Comparison of ENCODE assay signal across 9 cellular contexts in the genomic region with DNA sequence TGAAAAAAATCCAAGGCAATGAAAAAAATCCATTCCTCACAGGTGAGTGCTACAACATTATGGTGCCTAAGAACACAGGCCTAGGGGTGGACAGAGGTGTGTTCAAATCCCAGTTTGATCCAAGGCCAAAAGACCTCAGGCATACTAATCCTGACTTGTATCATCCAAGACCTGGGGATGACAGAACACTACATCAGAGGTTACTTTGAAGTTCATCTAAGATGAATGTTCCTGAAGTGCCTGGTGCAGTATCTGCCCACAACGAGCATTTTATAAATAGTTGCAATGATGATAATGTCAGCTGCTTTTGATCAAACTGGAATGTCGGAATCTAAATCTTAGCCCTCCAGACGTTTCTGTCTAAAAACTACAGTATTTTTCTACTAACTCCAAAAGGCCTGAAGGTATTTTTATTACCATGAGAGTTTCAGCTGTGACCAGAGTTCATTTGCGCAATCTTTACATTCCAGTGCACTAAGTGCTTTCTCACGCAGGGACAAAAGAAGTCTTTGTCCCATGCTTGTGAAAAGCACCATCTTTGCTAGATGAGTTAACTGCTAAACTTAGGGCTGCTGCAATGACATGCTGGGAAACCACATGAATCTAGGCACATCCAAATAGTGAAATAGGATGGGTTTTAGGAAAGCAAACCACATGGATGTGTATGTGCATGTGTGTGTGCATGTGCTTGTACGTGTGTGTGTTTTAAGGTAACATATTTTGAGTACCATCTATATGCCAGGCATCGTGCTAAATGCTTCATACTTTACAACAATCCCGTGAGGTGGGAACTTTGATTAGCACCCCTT. TPM values are rescaled to one million over a fixed set of nuclear protein-coding genes. Genes with fewer than 3 reads are reported as not detected.
DNase-seq lines count a peak whose midpoint lies in the region; ATAC-seq and TF ChIP-seq lines count a peak whose summit lies in the region.
"Had no signal": no experiment of that assay in that cellular context is flagged by ENCODE, and none has a peak within 500 bp of the region (broad histone marks: within the 10 kb centered on the region; RNA-seq: fewer than 3 reads in every experiment).

No MANE protein-coding gene starts in this region.

- H3K9me3 ChIP-seq in WERI-Rb-1 (ENCODE audit: severe bottlenecking) = no peaks in the 10 kb centered on the region

- no peak overlapping the region for H3K4me3 ChIP-seq in fibroblast of the aortic adventitia (ENCODE audit: low read depth, low read length)
- no peak overlapping the region for H3K4me3 ChIP-seq in rectal smooth muscle tissue (ENCODE audit: low read length)
- no peak overlapping the region for H3K4me3 ChIP-seq in WERI-Rb-1 (ENCODE audit: low read depth, low read length)

- H3K27ac ChIP-seq in rectal smooth muscle tissue (ENCODE audit: low read depth, low read length) (peak overlapping the region; percentile 19), WERI-Rb-1 (no peak overlapping the region)

- DNase-seq in ELR (ENCODE audit: low read depth) = peak; percentile 95
- DNase-seq in SK-MEL-5 (ENCODE audit: low read depth, low spot score) = peak; percentile 97
- peak; percentile 96 for DNase-seq in fibroblast of the aortic adventitia (ENCODE audit: low read depth)
- no peak for DNase-seq in SKM-1 (lab: John Stamatoyannopoulos, UW; ENCODE audit: unreplicated experiment)
- DNase-seq in WERI-Rb-1 = no peak
- DNase-seq: NCI-H1694 had no signal

- H3K36me3 ChIP-seq in rectal smooth muscle tissue (ENCODE audit: control insufficient read depth, insufficient read depth, low read length) (peaks cover 12% of the 10 kb centered on the region), WERI-Rb-1 (no peaks in the 10 kb centered on the region)

- no peak for ATAC-seq in HG02970 (IDR thresholded peaks at IDR 0.05; ENCODE audit: low FRiP score, unreplicated experiment)
- ATAC-seq in HG03457 (IDR thresholded peaks at IDR 0.05; ENCODE audit: unreplicated experiment) = no peak

- TF ChIP-seq CTCF in fibroblast of the aortic adventitia (IDR thresholded peaks at IDR 0.05; ENCODE audit: insufficient read depth, low read length) (no peak), WERI-Rb-1 (IDR thresholded peaks at IDR 0.05; ENCODE audit: low read depth, low read length) (no peak)

- H3K27me3 ChIP-seq in rectal smooth muscle tissue (ENCODE audit: control insufficient read depth, insufficient read depth, low read length) (no peaks in the 10 kb centered on the region), WERI-Rb-1 (ENCODE audit: insufficient read depth, low read depth, severe bottlenecking) (no peaks in the 10 kb centered on the region)

- in situ Hi-C loops in SK-MEL-5 (cut with HindIII; ENCODE audit: low pct_unique_long_range_greater_than_20kb, low sequenced_read_pairs) = no loop called here

- no peak overlapping the region for H3K9ac ChIP-seq in rectal smooth muscle tissue (ENCODE audit: low read length)

- peaks cover 5% of the 10 kb centered on the region for H3K4me1 ChIP-seq in rectal smooth muscle tissue (ENCODE audit: control insufficient read depth, insufficient read depth, low read length)

RNA-seq across cellular contexts. Expression of gene ANXA2, which starts 18.1 kb away (rescaled TPM):
- total RNA-seq in SK-MEL-5 (2014; rRNA removed; shearing (Covaris generic)) = 397 and 436 TPM in 2 replicates
- polyA plus RNA-seq in SK-MEL-5 (2015; cell fraction: cytosol; rRNA removed) = 362 and 368 TPM in 2 replicates
- 109 and 130 TPM in 2 replicates for polyA plus RNA-seq in SK-MEL-5 (2015; cell fraction: nucleus; rRNA removed)
- total RNA-seq in fibroblast of the aortic adventitia (ENCODE audit: low replicate concordance) = 2,605 and 3,136 TPM in 2 replicates

Comparison
In these comparisons a context has a peak if more than half of its experiments do, and no peak if none do; other contexts are left out.
1. DNase-seq: peak in ELR (single experiment), SK-MEL-5 (single experiment) and fibroblast of the aortic adventitia (single experiment); none in SKM-1 (single experiment) and WERI-Rb-1 (single experiment).